8 cellular contexts compared by ENCODE assay signal in the genomic region with DNA sequence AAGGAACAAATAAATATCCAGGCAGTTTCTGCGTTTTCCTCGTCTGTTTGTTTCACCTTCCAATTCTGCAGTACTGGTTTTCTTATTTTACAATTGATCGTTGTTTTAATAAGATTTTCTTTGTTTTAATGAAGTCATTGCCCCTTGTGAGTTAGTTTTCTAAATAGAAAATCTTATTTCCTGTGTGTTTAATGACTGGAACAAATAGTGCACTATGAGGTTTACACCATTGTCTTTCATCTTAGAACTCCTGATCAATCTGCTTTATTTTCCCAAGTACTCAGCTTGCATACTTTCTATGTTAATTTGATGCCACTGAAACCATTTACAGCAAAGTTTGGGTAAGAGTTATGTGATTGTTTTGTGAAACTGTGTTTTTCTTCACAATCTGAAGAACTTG. TPM values are rescaled to one million over a fixed set of nuclear protein-coding genes. Genes with fewer than 3 reads are reported as not detected.
DNase-seq lines count a peak whose midpoint lies in the region; ATAC-seq, FAIRE-seq and TF ChIP-seq lines count a peak whose summit lies in the region.

No MANE protein-coding gene starts in this region.

- H3K9me3 Mint-ChIP-seq in endodermal cell, result no peaks in the 10 kb centered on the region
- no peaks in the 10 kb centered on the region for H3K9me3 Mint-ChIP-seq in nephron

- ATAC-seq in HG02840 (IDR thresholded peaks at IDR 0.05; ENCODE audit: low FRiP score, unreplicated experiment), result no peak
- ATAC-seq in HG03159 (IDR thresholded peaks at IDR 0.05; ENCODE audit: unreplicated experiment), result no peak

- no peaks in the 10 kb centered on the region for H3K9me3 ChIP-seq in NT2/D1 (ENCODE audit: insufficient read depth, low read length)
- H3K9me3 ChIP-seq in endodermal cell (ENCODE audit: control insufficient read depth, low read length), result no peaks in the 10 kb centered on the region

- no peaks in the 10 kb centered on the region for H3K4me1 ChIP-seq in NT2/D1 (ENCODE audit: insufficient read depth, insufficient read length)
- peaks cover 5% of the 10 kb centered on the region for H3K4me1 ChIP-seq in endodermal cell (ENCODE audit: control insufficient read depth, insufficient read depth, low read length)

- CTCF ChIA-PET in BJ (lab: Yijun Ruan, JAX), result interaction anchor here (1.2 kb wide), 1 partner anchor 44 kb away, joined by 4 read pairs; no protein-coding TSS in a partner anchor

- H3K27ac ChIP-seq in endodermal cell (ENCODE audit: low read depth, low read length), result no peak overlapping the region

- TF ChIP-seq CTCF in BJ (IDR thresholded peaks at IDR 0.05; ENCODE audit: insufficient read depth, low read depth, low read length) (no peak), endodermal cell (conservative IDR thresholded peaks at IDR 0.05) (no peak), nephron (IDR thresholded peaks at IDR 0.05; ENCODE audit: unreplicated experiment in 3 of 3) (no peak)

- H3K27me3 Mint-ChIP-seq in endodermal cell (ENCODE audit: insufficient read depth) (peaks cover 27% of the 10 kb centered on the region), nephron (ENCODE audit: low read depth) (peaks cover under 1% of the 10 kb centered on the region)

- peak overlapping the region; percentile 79 for H3K4me3 Mint-ChIP-seq in endodermal cell
- peak overlapping the region; percentile 95 to 98 (median 96) for H3K4me3 Mint-ChIP-seq in nephron

- H3K27ac Mint-ChIP-seq in endodermal cell, result no peak overlapping the region
- peak overlapping the region; percentile 91 to 98 (median 94) for H3K27ac Mint-ChIP-seq in nephron

- peaks cover 15% of the 10 kb centered on the region for H3K36me3 Mint-ChIP-seq in endodermal cell (ENCODE audit: low read depth)
- peaks cover 20% of the 10 kb centered on the region for H3K36me3 Mint-ChIP-seq in nephron (ENCODE audit: low read depth)

- H3K27me3 ChIP-seq in BJ (ENCODE audit: control insufficient read depth, insufficient read depth, low read length), result no peaks in the 10 kb centered on the region; the same call in 1 of the 2 replicates
- peaks cover 15% of the 10 kb centered on the region for H3K27me3 ChIP-seq in NT2/D1 (ENCODE audit: insufficient read depth, insufficient read length)
- peaks cover 15% of the 10 kb centered on the region for H3K27me3 ChIP-seq in endodermal cell (ENCODE audit: control insufficient read depth, insufficient read depth, low read length, poor library complexity, severe bottlenecking)

- no peak for DNase-seq in BJ (ENCODE audit: low read depth)
- DNase-seq in NT2/D1 (ENCODE audit: low read depth, low spot score), result no peak
- DNase-seq in endodermal cell, result no peak
- no peak for DNase-seq in H54 (ENCODE audit: insufficient read length, low spot score)
- no peak for DNase-seq in stimulated activated CD4-positive, alpha-beta T cell treated with anti-CD3 and anti-CD28 coated beads, Interleukin-1b, Interleukin-23, amount 100 ng/mL, for 48 hours

- no peaks in the 10 kb centered on the region for H3K36me3 ChIP-seq in BJ (ENCODE audit: control insufficient read depth, insufficient read depth, low read length)
- H3K36me3 ChIP-seq in NT2/D1 (ENCODE audit: insufficient read depth, insufficient read length, low read length), result peaks cover 7% of the 10 kb centered on the region
- peaks cover 4% of the 10 kb centered on the region for H3K36me3 ChIP-seq in endodermal cell (ENCODE audit: control insufficient read depth, insufficient read depth, low read length)

- 26% methylated on average over 3 of the region's 3 CpGs; no CpG with 5 or more reads in 1 of the 2 experiments for WGBS in endodermal cell (ENCODE audit: insufficient coverage in 1 of 2, insufficient read length in 1 of 2), 2 experiments

- POLR2A ChIA-PET in BJ (lab: Charles Lee), result interaction anchor here (0.6 kb wide), 1 partner anchor 93 kb away, joined by 3 read pairs; no protein-coding TSS in a partner anchor

- H3K4me3 ChIP-seq in BJ (ENCODE audit: low read depth, low read length) (peak overlapping the region; percentile 88), NT2/D1 (ENCODE audit: insufficient read length, low read depth) (peak overlapping the region; percentile 75), endodermal cell (ENCODE audit: low read length) (peak overlapping the region; percentile 87)

- no peak for TF ChIP-seq POLR2A in H54 (IDR thresholded peaks at IDR 0.05; ENCODE audit: low read depth, low read length)

- FAIRE-seq in H54 (lab: Jason Lieb, UNC), result no peak

- H3K4me1 Mint-ChIP-seq in endodermal cell, result peaks cover 11% of the 10 kb centered on the region
- H3K4me1 Mint-ChIP-seq in nephron, result peaks cover 28% of the 10 kb centered on the region

- peak overlapping the region; percentile 68 for H3K9ac ChIP-seq in NT2/D1 (ENCODE audit: insufficient read length, low read depth)
- peak overlapping the region; percentile 50 for H3K9ac ChIP-seq in endodermal cell (ENCODE audit: extremely low read depth, low read length, poor library complexity, severe bottlenecking)

RNA-seq across cellular contexts. Expression of a gene that starts 1.3 kb away (rescaled TPM):
- polyA plus RNA-seq in BJ (2011; rRNA removed), result 18.6 and 31.2 TPM in 2 replicates
- 8.7 and 11.8 TPM in 2 replicates for polyA minus RNA-seq in BJ (2011; rRNA and poly(A)+ RNA removed)
- total RNA-seq in endodermal cell, result 10 to 100 TPM; 29.6 to 49.0 TPM
- polyA plus RNA-seq in endodermal cell (2013, experiment 1 of 2), result 31.1 TPM
- 30.1 TPM for polyA plus RNA-seq in endodermal cell (2013, experiment 2 of 2)
